Comparison of ENCODE assay signal across 13 cellular contexts in genomic region chr9:82127993-82128710, GRCh38.
DNase-seq lines count a peak whose midpoint lies in the region; ATAC-seq and TF ChIP-seq lines count a peak whose summit lies in the region.
"Had no signal": no experiment of that assay in that cellular context is flagged by ENCODE, and none has a peak within 500 bp of the region (broad histone marks: within the 10 kb centered on the region; RNA-seq: fewer than 3 reads in every experiment).

No MANE protein-coding gene starts in this region.

- no peaks in the 10 kb centered on the region for H3K9me3 ChIP-seq in stomach

- TF ChIP-seq CTCF in GM06990 (IDR thresholded peaks at IDR 0.05; ENCODE audit: insufficient read depth, low read length, poor library complexity, severe bottlenecking): no peak
- no peak for TF ChIP-seq CTCF in stomach (IDR thresholded peaks at IDR 0.05)

- no peaks in the 10 kb centered on the region for H3K36me3 ChIP-seq in GM06990 (ENCODE audit: control insufficient read depth, insufficient read depth, low read length)
- H3K36me3 ChIP-seq in stomach: no peaks in the 10 kb centered on the region

- TF ChIP-seq EP300 in stomach (IDR thresholded peaks at IDR 0.05): no peak

- DNase-seq in GM06990 (ENCODE audit: extremely low read depth, insufficient read length) (peak; percentile 25), NCI-H2171 treated with DMSO at 0.1 percent for 48 hours (lab: John Stamatoyannopoulos, UW) (peak; percentile 83), stomach (no peak), AML-193 (lab: John Stamatoyannopoulos, UW) (no peak), activated T-cell treated with anti-CD3 and anti-CD28 coated beads for 4 hours (no peak)
- DNase-seq in activated CD4-positive, alpha-beta T cell treated with anti-CD3 and anti-CD28 coated beads, Interleukin-2, amount 50 U/mL, for 4 hours: no peak
- DNase-seq: aorta; CD4-positive, alpha-beta T cell; H9; NCI-H345 had no signal

- peak; percentile 83 for ATAC-seq in GM19452 (IDR thresholded peaks at IDR 0.05; ENCODE audit: unreplicated experiment)
- ATAC-seq in HG03064 (IDR thresholded peaks at IDR 0.05; ENCODE audit: low read depth, unreplicated experiment): peak; percentile 79
- ATAC-seq: WTC11 had no signal

- no peaks in the 10 kb centered on the region for H3K4me1 ChIP-seq in stomach

- intact Hi-C loops in stomach (cut with DNase I; ENCODE audit: low total_unique reads): no loop called here

- no peak for TF ChIP-seq POLR2A in stomach (IDR thresholded peaks at IDR 0.05)

- H3K27me3 ChIP-seq in GM06990 (replicated peaks; ENCODE audit: control insufficient read depth, insufficient read depth, low read length): no peaks in the 10 kb centered on the region
- H3K27me3 ChIP-seq in stomach: no peaks in the 10 kb centered on the region

- H3K27ac ChIP-seq in stomach: no peak overlapping the region

- 44 to 79% (median 70%) methylated on average over 3 of the region's 3 CpGs for WGBS in stomach, 5 donors

- H3K4me3 ChIP-seq in GM06990 (replicated peaks; ENCODE audit: low read depth, low read length) (no peak overlapping the region), stomach (no peak overlapping the region)

Comparison
In these comparisons a context has a peak if more than half of its experiments do, and no peak if none do; other contexts are left out.
1. DNase-seq: peak in GM06990 (single experiment) and NCI-H2171 treated with DMSO at 0.1 percent for 48 hours (single experiment); none in activated CD4-positive, alpha-beta T cell treated with anti-CD3 and anti-CD28 coated beads, Interleukin-2, amount 50 U/mL, for 4 hours (0 of 2), stomach (single experiment), AML-193 (0 of 2) and activated T-cell treated with anti-CD3 and anti-CD28 coated beads for 4 hours (single experiment).